Comparison of ENCODE assay signal across 11 cellular contexts in genomic region chr6:106237286-106237685, GRCh38.
"Had no signal": no experiment of that assay in that cellular context is flagged by ENCODE, and none has a peak within 500 bp of the region (broad histone marks: within the 10 kb centered on the region; RNA-seq: fewer than 3 reads in every experiment).

No MANE protein-coding gene starts in this region.

- H3K27ac ChIP-seq: GM23248 had no signal

- FAIRE-seq: H1, H54 had no signal

- H3K4me1 ChIP-seq: HAP-1 had no signal

- H2AFZ ChIP-seq: GM23248, GM23338 had no signal

- H3K36me3 ChIP-seq: HAP-1 had no signal

- DNase-seq: GM23248, GOT3, H7, H9, HCEC 1CT, HFFc6 had no signal

- H3K9me3 ChIP-seq: HAP-1 had no signal

- H3K9ac ChIP-seq: GM23248 had no signal

- ATAC-seq: GM23338, HCT116 had no signal

- H3K4me3 ChIP-seq: GM23248, GM23338, HAP-1 had no signal

- H3K4me2 ChIP-seq: GM23338 had no signal
